Comparison of ENCODE assay signal across 8 cellular contexts in genomic region chr3:69092030-69092513, GRCh38.
DNase-seq lines count a peak whose midpoint lies in the region; ATAC-seq, FAIRE-seq and TF ChIP-seq lines count a peak whose summit lies in the region.

No MANE protein-coding gene starts in this region.

- ATAC-seq in GM18505 (IDR thresholded peaks at IDR 0.05; ENCODE audit: unreplicated experiment) (peak; percentile 76), HG02571 (IDR thresholded peaks at IDR 0.05; ENCODE audit: unreplicated experiment) (peak; percentile 56)

- no peak for FAIRE-seq in HTR-8/SVneo (lab: Jason Lieb, UNC)
- no peak for FAIRE-seq in H54 (lab: Jason Lieb, UNC)

- intact Hi-C loops in dendritic cell treated with granulocyte-macrophage colony-stimulating factor and Interleukin-4, amounts not matched to agents 40 ng/mL and 50 ng/mL, for 4 days (cut with micrococcal nuclease) = loop anchor here (1.0 to 2.0 kb wide), 2 partner anchors 8 to 13 kb away; partner anchors contain the start of gene ARL6IP5

- H3K27ac Mint-ChIP-seq in dendritic cell treated with granulocyte-macrophage colony-stimulating factor and Interleukin-4, amounts not matched to agents 40 ng/mL and 50 ng/mL, for 4 days = peak overlapping the region; percentile 94

- H3K4me1 Mint-ChIP-seq in dendritic cell treated with granulocyte-macrophage colony-stimulating factor and Interleukin-4, amounts not matched to agents 40 ng/mL and 50 ng/mL, for 4 days (ENCODE audit: low read depth) = peaks cover 71% of the 10 kb centered on the region

- H3K9me3 Mint-ChIP-seq in dendritic cell treated with granulocyte-macrophage colony-stimulating factor and Interleukin-4, amounts not matched to agents 40 ng/mL and 50 ng/mL, for 4 days = no peaks in the 10 kb centered on the region

- H3K27me3 Mint-ChIP-seq in dendritic cell treated with granulocyte-macrophage colony-stimulating factor and Interleukin-4, amounts not matched to agents 40 ng/mL and 50 ng/mL, for 4 days = no peaks in the 10 kb centered on the region

- TF ChIP-seq POLR2A in GM18505 (IDR thresholded peaks at IDR 0.05; ENCODE audit: borderline replicate concordance, extremely low read depth, insufficient read depth, insufficient read length) (no peak), H54 (IDR thresholded peaks at IDR 0.05; ENCODE audit: low read depth, low read length) (no peak)

- H3K36me3 Mint-ChIP-seq in dendritic cell treated with granulocyte-macrophage colony-stimulating factor and Interleukin-4, amounts not matched to agents 40 ng/mL and 50 ng/mL, for 4 days (ENCODE audit: low read depth) = peaks cover 81% of the 10 kb centered on the region

- H3K4me3 Mint-ChIP-seq in dendritic cell treated with granulocyte-macrophage colony-stimulating factor and Interleukin-4, amounts not matched to agents 40 ng/mL and 50 ng/mL, for 4 days = peak overlapping the region; percentile 79

- peak; percentile 56 for DNase-seq in NAMALWA (ENCODE audit: low spot score)
- DNase-seq in putamen (ENCODE audit: low spot score) = peak; percentile 76
- no peak for DNase-seq in SHP77 (lab: John Stamatoyannopoulos, UW)
- no peak for DNase-seq in HTR-8/SVneo (ENCODE audit: insufficient read length, low spot score)
- DNase-seq in H54 (ENCODE audit: insufficient read length, low spot score) = no peak

Comparison
In these comparisons a context has a peak if more than half of its experiments do, and no peak if none do; other contexts are left out.
1. DNase-seq: peak in NAMALWA (single experiment) and putamen (single experiment); none in SHP77 (0 of 2), HTR-8/SVneo (single experiment) and H54 (single experiment).